In the genomic region with DNA sequence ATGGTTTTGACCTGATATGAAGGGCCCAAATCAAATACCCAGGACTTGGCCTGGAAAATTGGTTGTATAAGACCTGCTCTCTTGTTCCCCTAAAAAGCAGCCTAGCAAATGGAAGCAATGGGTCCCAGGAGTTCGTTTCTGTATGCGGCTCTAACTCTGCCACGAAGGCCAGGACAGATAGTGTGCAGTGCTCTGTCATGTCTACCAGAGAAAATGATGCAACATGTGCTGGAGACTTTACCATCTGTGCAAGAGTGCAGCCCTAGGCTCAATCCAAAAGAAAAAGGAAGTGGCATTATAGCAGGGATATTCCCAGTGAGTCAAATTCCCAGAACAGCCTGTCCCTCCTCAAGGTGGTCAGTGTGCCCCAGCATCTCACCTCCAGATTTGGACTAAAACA, we compare ENCODE assay signal across 8 cellular contexts.
DNase-seq lines count a peak whose midpoint lies in the region; ATAC-seq and TF ChIP-seq lines count a peak whose summit lies in the region.

No MANE protein-coding gene starts in this region.

- peak overlapping the region; percentile 91 for H3K27ac Mint-ChIP-seq in activated CD4-positive, alpha-beta memory T cell treated with anti-CD3 and anti-CD28 coated beads, Interleukin-2, amount 10 ng/mL, durations not matched to agents 7 days and 5 days

- H3K27ac ChIP-seq in right atrium auricular region (peak overlapping the region in 1 of 2 donors; percentile 41), left lung (peak overlapping the region in 1 of 2 donors; percentile 77)

- H3K9me3 ChIP-seq in right atrium auricular region (no peaks in the 10 kb centered on the region), left lung (no peaks in the 10 kb centered on the region)

- POLR2A ChIA-PET in activated CD4-positive, alpha-beta memory T cell treated with anti-CD3 and anti-CD28 coated beads, Interleukin-2, amount 10 ng/mL, durations not matched to agents 7 days and 5 days (lab: Charles Lee) = interaction anchor here (1.0 to 3.1 kb wide), 13 partner anchors 9 to 421 kb away, joined by 3 to 49 read pairs (median 6); a partner anchor contains a TSS

- H3K36me3 ChIP-seq in right atrium auricular region = no peaks in the 10 kb centered on the region
- no peaks in the 10 kb centered on the region for H3K36me3 ChIP-seq in left lung

- peaks cover 20% of the 10 kb centered on the region for H3K36me3 Mint-ChIP-seq in activated CD4-positive, alpha-beta memory T cell treated with anti-CD3 and anti-CD28 coated beads, Interleukin-2, amount 10 ng/mL, durations not matched to agents 7 days and 5 days (ENCODE audit: low read depth)

- no peaks in the 10 kb centered on the region for H3K27me3 Mint-ChIP-seq in activated CD4-positive, alpha-beta memory T cell treated with anti-CD3 and anti-CD28 coated beads, Interleukin-2, amount 10 ng/mL, durations not matched to agents 7 days and 5 days

- peak overlapping the region; percentile 47 for H3K4me3 Mint-ChIP-seq in activated CD4-positive, alpha-beta memory T cell treated with anti-CD3 and anti-CD28 coated beads, Interleukin-2, amount 10 ng/mL, durations not matched to agents 7 days and 5 days

- DNase-seq in Right ventricle myocardium inferior (ENCODE audit: missing footprints) = no peak
- DNase-seq in right atrium auricular region (ENCODE audit: low spot score) = no peak
- peak; percentile 39 for DNase-seq in activated CD4-positive, alpha-beta memory T cell treated with anti-CD3 and anti-CD28 coated beads, Interleukin-2, amount 10 ng/mL, durations not matched to agents 7 days and 5 days
- DNase-seq in left lung = no peak
- DNase-seq in hippocampal formation (lab: John Stamatoyannopoulos, UW) = no peak
- no peak for DNase-seq in NCI-H526 (lab: John Stamatoyannopoulos, UW)
- no peak for DNase-seq in NCI-H748 treated with DMSO at 0.1 percent for 48 hours (lab: John Stamatoyannopoulos, UW)

- H3K9me3 Mint-ChIP-seq in activated CD4-positive, alpha-beta memory T cell treated with anti-CD3 and anti-CD28 coated beads, Interleukin-2, amount 10 ng/mL, durations not matched to agents 7 days and 5 days = peaks cover 9% of the 10 kb centered on the region

- no peaks in the 10 kb centered on the region for H3K27me3 ChIP-seq in right atrium auricular region
- no peaks in the 10 kb centered on the region for H3K27me3 ChIP-seq in left lung

- H3K4me3 ChIP-seq in right atrium auricular region = no peak overlapping the region
- no peak overlapping the region for H3K4me3 ChIP-seq in left lung

- intact Hi-C loops in Right ventricle myocardium inferior (cut with DNase I) (no loop called here), left lung (cut with DNase I) (no loop called here)

- TF ChIP-seq CTCF in right atrium auricular region (IDR thresholded peaks at IDR 0.05) = no peak
- TF ChIP-seq CTCF in left lung (IDR thresholded peaks at IDR 0.05) = no peak

- peak; percentile 91 for ATAC-seq in Right ventricle myocardium inferior
- ATAC-seq in HG03097 (IDR thresholded peaks at IDR 0.05; ENCODE audit: low FRiP score, unreplicated experiment) = peak; percentile 18
- peak; percentile 54 for ATAC-seq in left lung

- H3K4me1 ChIP-seq in right atrium auricular region = no peaks in the 10 kb centered on the region
- H3K4me1 ChIP-seq in left lung = peaks cover 8 to 23% of the 10 kb centered on the region in 2 donors

- CTCF ChIA-PET in activated CD4-positive, alpha-beta memory T cell treated with anti-CD3 and anti-CD28 coated beads, Interleukin-2, amount 10 ng/mL, durations not matched to agents 7 days and 5 days (lab: Charles Lee) = interaction anchor here (0.7 to 3.4 kb wide), 6 partner anchors 11 to 409 kb away, joined by 3 to 50 read pairs (median 4); no protein-coding TSS in a partner anchor

- H3K4me1 Mint-ChIP-seq in activated CD4-positive, alpha-beta memory T cell treated with anti-CD3 and anti-CD28 coated beads, Interleukin-2, amount 10 ng/mL, durations not matched to agents 7 days and 5 days = peaks cover 59% of the 10 kb centered on the region

Comparison
In these comparisons a context has a peak if more than half of its experiments do, and no peak if none do; other contexts are left out.
1. ATAC-seq: peak in every context shown above with its lines; median percentile 91 in Right ventricle myocardium inferior; 54 in left lung; 18 in HG03097.